Comparison of ENCODE assay signal across 8 cellular contexts in the genomic region with DNA sequence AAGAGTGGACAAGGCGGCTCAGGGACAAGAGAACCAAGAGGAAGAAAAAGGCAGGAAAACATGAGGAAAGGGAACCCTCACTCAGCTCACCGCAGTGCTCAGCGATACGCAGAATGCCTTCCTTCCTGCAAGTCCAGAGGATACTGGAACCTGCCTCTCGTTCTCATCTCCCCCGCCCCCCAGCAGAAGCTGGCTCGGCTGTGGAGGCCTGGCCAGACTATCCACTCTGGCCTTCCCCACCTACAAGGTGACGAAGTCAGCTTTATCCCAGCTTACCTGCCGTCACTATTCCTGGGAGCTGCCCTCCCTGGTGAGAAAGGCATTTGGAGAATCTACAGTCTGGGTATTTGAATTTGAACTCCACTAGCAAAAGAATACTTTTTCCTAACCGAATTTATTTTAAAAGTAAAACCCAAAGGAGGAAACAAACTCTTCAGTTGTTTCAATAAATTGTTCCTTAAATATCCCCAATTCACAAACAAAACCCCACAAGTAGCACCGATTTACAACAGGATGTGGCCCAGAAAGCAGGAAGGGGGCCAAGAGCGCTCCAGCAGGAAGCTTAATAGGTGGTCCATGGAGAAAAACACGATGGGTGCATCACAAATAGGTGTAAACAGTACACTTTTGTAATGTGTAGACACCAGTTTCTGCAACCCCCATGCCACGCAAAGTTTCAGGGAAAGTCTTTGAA. TPM values are rescaled to one million over a fixed set of nuclear protein-coding genes. Genes with fewer than 3 reads are reported as not detected.
A peak's percentile ranks its signal among the peaks of the same experiment; 100 is the strongest.
DNase-seq lines count a peak whose midpoint lies in the region; ATAC-seq, FAIRE-seq and TF ChIP-seq lines count a peak whose summit lies in the region.

No MANE protein-coding gene starts in this region.

- in situ Hi-C loops in astrocyte of the spinal cord (cut with HindIII; ENCODE audit: low sequenced_read_pairs), result no loop called here

- peak overlapping the region; percentile 85 for H3K4me3 Mint-ChIP-seq in activated T-cell treated with anti-CD3 and anti-CD28 coated beads, Interleukin-2, amount 50 U/mL, for 24 hours

- no peaks in the 10 kb centered on the region for H3K9me3 Mint-ChIP-seq in activated T-cell treated with anti-CD3 and anti-CD28 coated beads, Interleukin-2, amount 50 U/mL, for 24 hours

- H3K27me3 Mint-ChIP-seq in activated T-cell treated with anti-CD3 and anti-CD28 coated beads, Interleukin-2, amount 50 U/mL, for 24 hours, result no peaks in the 10 kb centered on the region

- TF ChIP-seq CTCF in astrocyte of the spinal cord (IDR thresholded peaks at IDR 0.05; ENCODE audit: low read depth, low read length), result no peak
- no peak for TF ChIP-seq CTCF in kidney epithelial cell (IDR thresholded peaks at IDR 0.05; ENCODE audit: insufficient read depth, low read length, poor library complexity, severe bottlenecking)
- TF ChIP-seq CTCF in thoracic aorta (IDR thresholded peaks at IDR 0.05), result no peak

- H3K27ac ChIP-seq in thoracic aorta, result peak overlapping the region; percentile 74 to 82

- DNase-seq in activated T-cell treated with anti-CD3 and anti-CD28 coated beads, Interleukin-2, amount 50 U/mL, for 24 hours, result no peak
- DNase-seq in activated T-cell treated with anti-CD3 and anti-CD28 coated beads for 4 hours, result no peak
- no peak for DNase-seq in astrocyte of the spinal cord (ENCODE audit: low read depth, low spot score)
- DNase-seq in kidney epithelial cell (ENCODE audit: low read depth), result no peak
- no peak for DNase-seq in thoracic aorta (ENCODE audit: low spot score)
- no peak for DNase-seq in GM19239 (ENCODE audit: insufficient read length, low spot score)
- no peak for DNase-seq in SW480 (ENCODE audit: low spot score)
- no peak for DNase-seq in GM19240 (ENCODE audit: insufficient read length, low spot score)

- no peak for FAIRE-seq in GM19239 (lab: Jason Lieb, UNC)

- peaks cover 44% of the 10 kb centered on the region for H3K36me3 Mint-ChIP-seq in activated T-cell treated with anti-CD3 and anti-CD28 coated beads, Interleukin-2, amount 50 U/mL, for 24 hours (ENCODE audit: low read depth)

- no peaks in the 10 kb centered on the region for H3K9me3 ChIP-seq in thoracic aorta

- peak overlapping the region; percentile 65 for H3K27ac Mint-ChIP-seq in activated T-cell treated with anti-CD3 and anti-CD28 coated beads, Interleukin-2, amount 50 U/mL, for 24 hours

- peaks cover 30 to 53% of the 10 kb centered on the region in 2 donors for H3K4me1 ChIP-seq in thoracic aorta (ENCODE audit: control insufficient read depth in 1 of 2, low read depth in 2 of 2)

- ATAC-seq in thoracic aorta (ENCODE audit: insufficient number of reproducible peaks, low FRiP score, low read depth), result no peak

- H3K4me3 ChIP-seq in astrocyte of the spinal cord (ENCODE audit: low read depth, low read length) (peak overlapping the region; percentile 37), kidney epithelial cell (ENCODE audit: low read depth, low read length) (peak overlapping the region; percentile 35), thoracic aorta (peak overlapping the region; percentile 84)

- no peaks in the 10 kb centered on the region for H3K36me3 ChIP-seq in kidney epithelial cell (ENCODE audit: control insufficient read depth, insufficient read depth, low read length)
- H3K36me3 ChIP-seq in thoracic aorta, result no peaks in the 10 kb centered on the region

- peaks cover 65% of the 10 kb centered on the region for H3K4me1 Mint-ChIP-seq in activated T-cell treated with anti-CD3 and anti-CD28 coated beads, Interleukin-2, amount 50 U/mL, for 24 hours (ENCODE audit: low read depth)

- no peaks in the 10 kb centered on the region for H3K27me3 ChIP-seq in kidney epithelial cell (ENCODE audit: control insufficient read depth, insufficient read depth, low read length)
- H3K27me3 ChIP-seq in thoracic aorta (replicated peaks; ENCODE audit: insufficient read depth), result no peaks in the 10 kb centered on the region

RNA-seq across cellular contexts. Expression of a gene that starts 2.1 kb away (rescaled TPM):
- total RNA-seq in kidney epithelial cell (37.9 and 40.2 TPM in 2 replicates), thoracic aorta (10 to 100 TPM; 63.8 to 80.4 TPM)

RNA-seq across cellular contexts. Expression of a gene that starts 9.6 kb away (rescaled TPM):
- total RNA-seq in kidney epithelial cell, result 32.9 and 36.3 TPM in 2 replicates
- total RNA-seq in thoracic aorta, result 10 to 100 TPM; 29.1 to 30.3 TPM

RNA-seq across cellular contexts. Expression of a gene that starts 24.1 kb away (rescaled TPM):
- total RNA-seq in kidney epithelial cell, result 12.0 and 13.8 TPM in 2 replicates
- total RNA-seq in thoracic aorta, result 10 to 100 TPM; 17.9 to 18.8 TPM
